26 cellular contexts compared by ENCODE assay signal in the genomic region with DNA sequence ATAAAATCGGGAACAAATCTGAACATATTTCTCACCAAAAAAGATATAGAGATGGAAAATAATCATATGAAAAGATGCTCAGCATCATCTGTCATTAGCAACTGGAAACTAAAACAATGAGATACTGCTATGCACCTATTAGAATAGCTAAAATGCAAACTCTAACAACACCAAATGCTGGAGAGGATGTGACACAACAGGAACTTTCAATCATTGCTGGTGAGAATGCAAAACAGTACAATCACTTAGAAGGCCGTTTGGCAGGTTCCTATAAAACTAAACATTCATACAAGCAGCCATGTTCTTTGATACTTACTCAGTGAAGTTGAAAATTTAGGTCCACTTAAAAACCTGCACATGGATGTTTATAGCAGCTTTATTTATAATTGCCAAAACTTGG.
"Had no signal": no experiment of that assay in that cellular context is flagged by ENCODE, and none has a peak within 500 bp of the region (broad histone marks: within the 10 kb centered on the region; RNA-seq: fewer than 3 reads in every experiment).

No MANE protein-coding gene starts in this region.

- H3K27me3 Mint-ChIP-seq: type B pancreatic cell had no signal

- DNase-seq: activated CD4-positive, alpha-beta T cell treated with anti-CD3 and anti-CD28 coated beads, Interleukin-2, amount 50 U/mL, for 1 hour; activated effector memory CD4-positive, alpha-beta T cell treated with anti-CD3 and anti-CD28 coated beads, Interleukin-2, amount 50 U/mL, for 16 hours; activated naive CD4-positive, alpha-beta T cell treated with anti-CD3 and anti-CD28 coated beads for 36 hours; activated T-cell treated with anti-CD3 and anti-CD28 coated beads for 4 hours; anterior cingulate cortex; cortex of kidney; glutamatergic neuron; left ventricle myocardium inferior; mucosa of descending colon; retina; stimulated activated CD4-positive, alpha-beta T cell treated with anti-CD3 and anti-CD28 coated beads, Interleukin-12 subunit alpha, Interleukin-12 subunit beta, amount 100 ng/mL, for 4 hours; stimulated activated CD4-positive, alpha-beta T cell treated with anti-CD3 and anti-CD28 coated beads, Interleukin-4, amount 100 ng/mL, for 1 hour; stimulated activated naive CD8-positive, alpha-beta T cell treated with anti-CD3 and anti-CD28 coated beads, Interleukin-15, Interleukin-2, amounts not matched to agents 100 U/mL and 50 U/mL, for 24 hours; SW 1271; T1000; uterus; WERI-Rb-1 had no signal

- H3K4me3 ChIP-seq: gastrocnemius medialis, left ventricle myocardium inferior, lung, mucosa of descending colon, SK-N-MC, skin epidermis, thoracic aorta, uterus had no signal

- H3K9me3 ChIP-seq: gastrocnemius medialis, left ventricle myocardium inferior, mucosa of descending colon, thoracic aorta, uterus had no signal

- H3K36me3 Mint-ChIP-seq: natural killer cell treated with Interleukin-12 subunit alpha and Interleukin-12 subunit beta and Interleukin-15 and Interleukin-18, amount 100 ng/mL, for 72 hours; type B pancreatic cell had no signal

- FAIRE-seq: islet of Langerhans had no signal

- H3K27ac ChIP-seq: left ventricle myocardium inferior, SK-N-MC, uterus, WERI-Rb-1 had no signal

- H3K27me3 ChIP-seq: gastrocnemius medialis, uterus had no signal

- H3K36me3 ChIP-seq: gastrocnemius medialis, left ventricle myocardium inferior, thoracic aorta, uterus, WERI-Rb-1 had no signal

- H3K9me3 Mint-ChIP-seq: activated naive CD4-positive, alpha-beta T cell treated with anti-CD3 and anti-CD28 coated beads for 36 hours; natural killer cell treated with Interleukin-12 subunit alpha and Interleukin-12 subunit beta and Interleukin-15 and Interleukin-18, amount 100 ng/mL, for 72 hours had no signal

- H3K4me3 Mint-ChIP-seq: activated naive CD4-positive, alpha-beta T cell treated with anti-CD3 and anti-CD28 coated beads for 36 hours; natural killer cell treated with Interleukin-12 subunit alpha and Interleukin-12 subunit beta and Interleukin-15 and Interleukin-18, amount 100 ng/mL, for 72 hours; type B pancreatic cell had no signal

- ATAC-seq: gastrocnemius medialis; mucosa of descending colon; sciatic nerve; stimulated activated naive CD8-positive, alpha-beta T cell treated with anti-CD3 and anti-CD28 coated beads, Interleukin-15, Interleukin-2, amounts not matched to agents 100 U/mL and 50 U/mL, for 24 hours had no signal

- H3K27ac Mint-ChIP-seq: natural killer cell treated with Interleukin-12 subunit alpha and Interleukin-12 subunit beta and Interleukin-15 and Interleukin-18, amount 100 ng/mL, for 72 hours; type B pancreatic cell had no signal
